ENCODE assay signal across 8 cellular contexts in the genomic region with DNA sequence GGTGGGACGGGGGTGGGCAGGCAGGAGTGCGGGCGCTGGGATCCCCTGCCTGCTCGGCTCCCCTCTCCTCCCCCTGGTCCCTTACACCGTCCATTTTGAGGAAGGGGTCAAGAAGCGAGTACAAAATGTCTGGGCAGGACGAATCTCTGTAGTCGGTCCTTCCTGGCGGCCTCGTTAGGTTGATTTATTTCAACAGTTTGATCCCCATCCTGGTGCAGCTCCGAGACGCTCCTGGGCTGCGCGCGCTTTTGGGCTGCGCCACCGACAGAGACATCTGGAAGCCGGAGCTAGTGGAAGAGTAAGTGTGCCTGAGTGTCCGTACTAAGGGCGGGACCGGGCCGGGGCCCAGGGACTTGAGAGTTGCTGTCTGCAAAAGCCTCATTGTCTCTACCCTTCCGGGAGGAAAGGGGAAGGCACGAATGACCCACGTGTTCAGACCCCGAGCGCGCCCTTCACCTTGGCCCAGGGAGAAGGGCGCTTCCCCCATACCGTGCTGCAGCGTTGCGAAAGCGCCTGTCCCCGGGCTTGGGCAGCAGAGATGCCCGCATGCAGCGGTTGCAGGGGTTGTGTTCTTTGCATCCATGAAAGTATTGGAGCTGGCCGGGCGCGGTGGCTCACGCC.
DNase-seq lines count a peak whose midpoint lies in the region; ATAC-seq lines count a peak whose summit lies in the region.

No MANE protein-coding gene starts in this region.

- H3K9ac ChIP-seq in adipocyte (ENCODE audit: low read length) = no peak overlapping the region

- peak overlapping the region; percentile 62 for H3K4me3 ChIP-seq in adipocyte (ENCODE audit: low read length)

- H3K36me3 ChIP-seq in adipocyte (ENCODE audit: control insufficient read depth, insufficient read depth, low read length, severe bottlenecking) = no peaks in the 10 kb centered on the region

- H3K9me3 ChIP-seq in adipocyte (ENCODE audit: control insufficient read depth, low read length) = no peaks in the 10 kb centered on the region

- no peak for ATAC-seq in GM19467 (IDR thresholded peaks at IDR 0.05; ENCODE audit: unreplicated experiment)

- peaks cover 10% of the 10 kb centered on the region for H3K4me1 ChIP-seq in adipocyte (ENCODE audit: control insufficient read depth, insufficient read depth, low read length)

- DNase-seq in activated T-cell treated with anti-CD3 and anti-CD28 coated beads, Interleukin-2, amount 50 U/mL, for 1 hour = peak; percentile 31
- DNase-seq in activated T-cell treated with anti-CD3 and anti-CD28 coated beads for 4 hours = no peak
- peak; percentile 56 for DNase-seq in NCI-H2227 (lab: John Stamatoyannopoulos, UW; ENCODE audit: unreplicated experiment)
- peak; percentile 55 for DNase-seq in adipocyte (ENCODE audit: low read depth)
- DNase-seq in hepatic stellate cell (ENCODE audit: low spot score) = peak; percentile 25
- DNase-seq in retina = peak; percentile 92
- DNase-seq in effector CD8-positive, alpha-beta T cell (lab: John Stamatoyannopoulos, UW) = no peak

- no peaks in the 10 kb centered on the region for H3K27me3 ChIP-seq in adipocyte (replicated peaks; ENCODE audit: control insufficient read depth, insufficient read depth, low read length)

Comparison
In these comparisons a context has a peak if more than half of its experiments do, and no peak if none do; other contexts are left out.
1. DNase-seq: peak in activated T-cell treated with anti-CD3 and anti-CD28 coated beads, Interleukin-2, amount 50 U/mL, for 1 hour (single experiment), NCI-H2227 (single experiment), adipocyte (single experiment), hepatic stellate cell (single experiment) and retina (single experiment); none in activated T-cell treated with anti-CD3 and anti-CD28 coated beads for 4 hours (single experiment) and effector CD8-positive, alpha-beta T cell (single experiment).